In the genomic region with DNA sequence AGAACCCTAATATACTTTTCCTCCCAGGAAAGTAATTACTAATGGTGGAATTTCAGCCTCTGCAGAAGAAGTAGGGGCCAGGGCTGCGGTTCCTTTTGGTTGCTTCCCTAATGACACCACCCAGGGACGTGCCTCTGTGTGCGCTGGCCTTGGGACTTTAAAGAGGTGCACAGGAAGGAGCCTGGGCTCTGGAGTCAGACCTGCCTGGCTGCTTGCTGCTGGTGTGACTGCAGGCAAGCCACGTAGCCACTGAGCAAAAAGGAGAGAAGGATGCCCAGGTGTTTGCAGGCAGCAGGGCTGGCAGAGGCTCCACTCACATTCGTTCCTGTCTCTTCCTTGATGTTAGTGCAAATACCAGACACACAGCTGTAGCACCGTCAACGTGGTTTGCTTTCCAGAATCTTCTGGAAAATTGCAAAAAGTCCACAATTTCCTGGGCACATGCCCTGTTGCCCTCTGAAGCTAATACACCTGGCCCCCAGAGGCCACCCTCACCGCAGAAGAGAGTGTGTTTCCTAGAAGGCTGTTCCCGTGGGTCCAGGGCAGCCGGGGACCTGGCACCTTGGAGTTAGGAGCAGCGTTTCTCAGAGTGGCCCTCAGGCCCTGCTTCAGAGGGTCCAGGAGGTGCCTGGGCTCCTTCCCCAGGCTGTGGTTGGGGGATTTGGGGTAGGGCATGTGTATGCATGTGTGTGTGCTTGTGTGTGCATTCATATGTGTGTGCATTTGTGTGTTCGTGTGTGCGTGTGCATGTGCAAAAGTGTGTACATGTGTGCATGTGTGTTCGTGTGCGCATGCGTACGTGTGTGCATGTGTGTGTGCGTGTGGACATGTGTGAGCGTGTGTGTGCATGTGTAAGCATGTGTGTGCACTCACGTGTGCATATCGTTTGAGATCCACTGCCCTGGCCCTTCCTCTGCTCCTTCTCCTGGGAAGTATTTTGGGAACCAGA, we compare ENCODE assay signal across 18 cellular contexts.
"Had no signal": no experiment of that assay in that cellular context is flagged by ENCODE, and none has a peak within 500 bp of the region (broad histone marks: within the 10 kb centered on the region; RNA-seq: fewer than 3 reads in every experiment).

No MANE protein-coding gene starts in this region.

- H3K9me3 Mint-ChIP-seq: activated B cell treated with CpG ODN at 0.5 μM for 24 hours; activated CD8-positive, alpha-beta T cell treated with anti-CD3 and anti-CD28 coated beads for 36 hours; activated naive CD8-positive, alpha-beta T cell treated with anti-CD3 and anti-CD28 coated beads for 36 hours; activated T-cell treated with anti-CD3 and anti-CD28 coated beads, Interleukin-2, amount 50 U/mL, for 72 hours; central memory CD8-positive, alpha-beta T cell; dendritic cell treated with granulocyte-macrophage colony-stimulating factor and Interleukin-4, amounts not matched to agents 40 ng/mL and 50 ng/mL, for 4 days; effector memory CD8-positive, alpha-beta T cell had no signal

- ATAC-seq: activated CD8-positive, alpha-beta T cell treated with anti-CD3 and anti-CD28 coated beads for 36 hours; activated T-cell treated with anti-CD3 and anti-CD28 coated beads, Interleukin-2, amount 50 U/mL, for 72 hours; body of pancreas; effector memory CD8-positive, alpha-beta T cell; gastroesophageal sphincter; sciatic nerve had no signal

- H3K4me1 ChIP-seq: body of pancreas, gastroesophageal sphincter, testis had no signal

- H3K4me3 ChIP-seq: body of pancreas, gastroesophageal sphincter, stomach, testis had no signal

- H3K36me3 Mint-ChIP-seq: activated naive CD8-positive, alpha-beta T cell treated with anti-CD3 and anti-CD28 coated beads for 36 hours had no signal

- H3K27ac ChIP-seq: body of pancreas, gastroesophageal sphincter, stomach, testis had no signal

- H3K4me3 Mint-ChIP-seq: activated B cell treated with CpG ODN at 0.5 μM for 24 hours; activated CD8-positive, alpha-beta T cell treated with anti-CD3 and anti-CD28 coated beads for 36 hours; activated naive CD8-positive, alpha-beta T cell treated with anti-CD3 and anti-CD28 coated beads for 36 hours; activated T-cell treated with anti-CD3 and anti-CD28 coated beads, Interleukin-2, amount 50 U/mL, for 72 hours; central memory CD8-positive, alpha-beta T cell; dendritic cell treated with granulocyte-macrophage colony-stimulating factor and Interleukin-4, amounts not matched to agents 40 ng/mL and 50 ng/mL, for 4 days; effector memory CD8-positive, alpha-beta T cell; nephron progenitor cell had no signal

- H3K27ac Mint-ChIP-seq: activated B cell treated with CpG ODN at 0.5 μM for 24 hours; activated CD8-positive, alpha-beta T cell treated with anti-CD3 and anti-CD28 coated beads for 36 hours; activated naive CD8-positive, alpha-beta T cell treated with anti-CD3 and anti-CD28 coated beads for 36 hours; activated T-cell treated with anti-CD3 and anti-CD28 coated beads, Interleukin-2, amount 50 U/mL, for 72 hours; effector memory CD8-positive, alpha-beta T cell; nephron progenitor cell had no signal

- H3K9me3 ChIP-seq: body of pancreas, gastroesophageal sphincter, stomach, testis had no signal

- DNase-seq: activated CD4-positive, alpha-beta T cell treated with anti-CD3 and anti-CD28 coated beads for 48 hours; activated CD8-positive, alpha-beta T cell treated with anti-CD3 and anti-CD28 coated beads for 36 hours; activated naive CD8-positive, alpha-beta T cell treated with anti-CD3 and anti-CD28 coated beads for 36 hours; activated T-cell treated with anti-CD3 and anti-CD28 coated beads, Interleukin-2, amount 50 U/mL, for 72 hours; body of pancreas; effector memory CD8-positive, alpha-beta T cell; mesendoderm; nephron progenitor cell; stimulated activated CD4-positive, alpha-beta T cell treated with anti-CD3 and anti-CD28 coated beads, Interleukin-2, amount 100 ng/mL, for 24 hours; stomach; T-helper 2 cell; testis had no signal

- H3K36me3 ChIP-seq: gastroesophageal sphincter, stomach had no signal

- FAIRE-seq: keratinocyte had no signal

- H3K4me1 Mint-ChIP-seq: activated naive CD8-positive, alpha-beta T cell treated with anti-CD3 and anti-CD28 coated beads for 36 hours had no signal

- H3K27me3 ChIP-seq: body of pancreas, testis had no signal
